23 cellular contexts compared by ENCODE assay signal in the genomic region with DNA sequence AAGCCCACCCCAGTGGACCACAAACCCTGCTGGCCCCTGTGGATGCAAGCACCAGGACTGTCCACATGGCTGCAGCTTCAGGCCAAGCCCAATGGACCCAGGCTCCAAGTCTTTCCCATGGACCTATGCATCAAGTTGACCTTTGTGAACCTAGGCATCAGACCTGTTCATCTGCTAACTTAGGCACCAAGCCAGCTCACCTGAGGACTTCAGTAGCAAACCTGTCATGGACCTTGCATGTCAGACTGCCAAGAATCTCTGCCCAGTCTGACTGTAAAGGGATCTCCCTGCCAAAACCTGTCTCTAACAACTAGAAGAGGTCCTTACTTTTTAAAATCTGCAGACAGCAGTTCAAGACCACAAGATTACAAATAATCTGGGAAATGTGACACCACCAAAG. TPM values are rescaled to one million over a fixed set of nuclear protein-coding genes. Genes with fewer than 3 reads are reported as not detected.
DNase-seq lines count a peak whose midpoint lies in the region; ATAC-seq and TF ChIP-seq lines count a peak whose summit lies in the region.
"Had no signal": no experiment of that assay in that cellular context is flagged by ENCODE, and none has a peak within 500 bp of the region (broad histone marks: within the 10 kb centered on the region; RNA-seq: fewer than 3 reads in every experiment).

No MANE protein-coding gene starts in this region.

- peaks cover 27% of the 10 kb centered on the region for H3K9me3 Mint-ChIP-seq in chondrocyte (ENCODE audit: low read depth)
- peaks cover 29% of the 10 kb centered on the region for H3K9me3 Mint-ChIP-seq in osteocyte (ENCODE audit: unreplicated experiment)

- in situ Hi-C loops in G401 (cut with HindIII; ENCODE audit: low sequenced_read_pairs): no loop called here

- no peaks in the 10 kb centered on the region for H3K27me3 ChIP-seq in upper lobe of right lung

- H3K4me3 Mint-ChIP-seq in chondrocyte (ENCODE audit: unreplicated experiment) (no peak overlapping the region), osteocyte (ENCODE audit: unreplicated experiment) (no peak overlapping the region)
- H3K4me3 Mint-ChIP-seq: B cell; CD4-positive, CD25-positive, alpha-beta regulatory T cell had no signal

- intact Hi-C loops in upper lobe of right lung (cut with DNase I): no loop called here

- H3K4me1 Mint-ChIP-seq in chondrocyte (ENCODE audit: low read depth) (peaks cover 45% of the 10 kb centered on the region), osteocyte (ENCODE audit: unreplicated experiment) (peaks cover 38% of the 10 kb centered on the region)
- H3K4me1 Mint-ChIP-seq: B cell; CD4-positive, CD25-positive, alpha-beta regulatory T cell had no signal

- peak; percentile 6 for DNase-seq in DMS53 (lab: John Stamatoyannopoulos, UW)
- DNase-seq in DMS53 treated with DMSO at 0.1 percent for 48 hours (lab: John Stamatoyannopoulos, UW; ENCODE audit: unreplicated experiment): no peak
- DNase-seq in chondrocyte (ENCODE audit: low spot score): no peak
- DNase-seq in osteocyte (ENCODE audit: extremely low spot score, unreplicated experiment): no peak
- no peak for DNase-seq in upper lobe of right lung
- DNase-seq in SHP77 treated with DMSO at 0.1 percent for 48 hours (lab: John Stamatoyannopoulos, UW): no peak
- no peak for DNase-seq in G401 (ENCODE audit: low spot score)
- DNase-seq: CD4-positive, CD25-positive, alpha-beta regulatory T cell; COR-L47; MV-4-11; NCI-H1417 treated with DMSO at 0.1 percent for 48 hours; NCI-H1930; NCI-H345; NCI-H524 treated with DMSO at 0.1 percent for 48 hours; PC-3; RPMI8226; SIG-M5 had no signal

- H3K27ac ChIP-seq in upper lobe of right lung: no peak overlapping the region
- H3K27ac ChIP-seq: 22Rv1 had no signal

- no peaks in the 10 kb centered on the region for H3K9me3 ChIP-seq in upper lobe of right lung

- H3K4me3 ChIP-seq in upper lobe of right lung: no peak overlapping the region
- H3K4me3 ChIP-seq: GM12878, K562 had no signal

- peaks cover 15% of the 10 kb centered on the region for H3K36me3 Mint-ChIP-seq in chondrocyte (ENCODE audit: low read depth)
- peaks cover 41% of the 10 kb centered on the region for H3K36me3 Mint-ChIP-seq in osteocyte (ENCODE audit: unreplicated experiment)
- H3K36me3 Mint-ChIP-seq: CD4-positive, CD25-positive, alpha-beta regulatory T cell had no signal

- peaks cover 5% of the 10 kb centered on the region for H3K4me1 ChIP-seq in upper lobe of right lung

- no peaks in the 10 kb centered on the region for H3K27me3 Mint-ChIP-seq in chondrocyte (ENCODE audit: low read depth)
- no peaks in the 10 kb centered on the region for H3K27me3 Mint-ChIP-seq in osteocyte (ENCODE audit: unreplicated experiment)

- no peak for TF ChIP-seq CTCF in chondrocyte (IDR thresholded peaks at IDR 0.05)
- no peak for TF ChIP-seq CTCF in osteocyte (IDR thresholded peaks at IDR 0.05)
- no peak for TF ChIP-seq CTCF in upper lobe of right lung (IDR thresholded peaks at IDR 0.05)

- H3K36me3 ChIP-seq in upper lobe of right lung: no peaks in the 10 kb centered on the region

- ATAC-seq in upper lobe of right lung (peak; percentile 19), GM21381 (IDR thresholded peaks at IDR 0.05; ENCODE audit: unreplicated experiment) (no peak)
- ATAC-seq: GM12878, K562, PC-3 had no signal

- H3K27ac Mint-ChIP-seq in chondrocyte (ENCODE audit: unreplicated experiment) (peak overlapping the region; percentile 74), osteocyte (ENCODE audit: unreplicated experiment) (peak overlapping the region; percentile 93)
- H3K27ac Mint-ChIP-seq: B cell; CD4-positive, CD25-positive, alpha-beta regulatory T cell had no signal

RNA-seq across cellular contexts. Expression of a gene that starts 37.8 kb away (rescaled TPM):
- total RNA-seq in chondrocyte (0.21 to 0.31 TPM (median 0.27 TPM) in 3 replicates), osteocyte (1.0 and 1.6 TPM in 2 replicates), upper lobe of right lung (22.7 TPM)
- 0.12 TPM in 1 of 2 replicates, not detected in the other for total RNA-seq in G401 (2014; rRNA removed; shearing (Covaris generic))
- total RNA-seq: B cell; CD4-positive, CD25-positive, alpha-beta regulatory T cell; H1; K562; PC-3 had no signal

RNA-seq across cellular contexts. Expression of a gene that starts 56.6 kb away (rescaled TPM):
- total RNA-seq in chondrocyte (0.24 to 0.87 TPM (median 0.55 TPM) in 3 replicates), osteocyte (0.24 and 0.94 TPM in 2 replicates), upper lobe of right lung (392 TPM)
- total RNA-seq in G401 (2014; rRNA removed; shearing (Covaris generic)): 0.14 and 0.25 TPM in 2 replicates
- total RNA-seq: B cell; CD4-positive, CD25-positive, alpha-beta regulatory T cell; GM12878; H1; K562; PC-3 had no signal

Comparison
In these comparisons a context has a peak if more than half of its experiments do, and no peak if none do; other contexts are left out.
1. RNA of a gene that starts 56.6 kb away (total RNA-seq): 392 TPM in upper lobe of right lung (single experiment); 0.24 to 0.87 TPM in chondrocyte, 0.24 to 0.94 TPM in osteocyte and 0.14 to 0.25 TPM in G401; every median in the first group is over 100 times any median in the second.